In genomic region chr5:40909233-40909632, GRCh38 we compare ENCODE assay signal across 14 cellular contexts. TPM values are rescaled to one million over a fixed set of nuclear protein-coding genes. Genes with fewer than 3 reads are reported as not detected.
A peak's percentile ranks its signal among the peaks of the same experiment; 100 is the strongest.
DNase-seq lines count a peak whose midpoint lies in the region; ATAC-seq and TF ChIP-seq lines count a peak whose summit lies in the region.
"Had no signal": no experiment of that assay in that cellular context is flagged by ENCODE, and none has a peak within 500 bp of the region (broad histone marks: within the 10 kb centered on the region; RNA-seq: fewer than 3 reads in every experiment).

Gene C7, plus strand, starts transcription at chr5:40909497. Its CDS starts 114 bp downstream, at chr5:40909611.

- no peak within 1 kb of the TSS for H3K9ac ChIP-seq in neural progenitor cell

- TF ChIP-seq CTCF in heart left ventricle (IDR thresholded peaks at IDR 0.05), result no peak
- TF ChIP-seq CTCF in omental fat pad (IDR thresholded peaks at IDR 0.05), result no peak
- no peak for TF ChIP-seq CTCF in uterus (IDR thresholded peaks at IDR 0.05)
- no peak for TF ChIP-seq CTCF in neural progenitor cell (IDR thresholded peaks at IDR 0.05)

- H3K9me3 Mint-ChIP-seq in neural progenitor cell, result no peaks in the 10 kb centered on the region
- H3K9me3 Mint-ChIP-seq: endodermal cell had no signal

- DNase-seq in heart left ventricle (peak in 1 of 5 donors; percentile 10), omental fat pad (ENCODE audit: low spot score) (no peak), uterus (peak in 1 of 2 donors; percentile 17), neural progenitor cell (ENCODE audit: low spot score) (no peak), OCI-M2 (lab: John Stamatoyannopoulos, UW; ENCODE audit: unreplicated experiment) (no peak)
- DNase-seq: activated CD8-positive, alpha-beta memory T cell treated with anti-CD3 and anti-CD28 coated beads, Interleukin-2, amount 50 U/mL, for 48 hours; COR-L47; endodermal cell; naive B cell; NCI-H2171; stimulated activated CD4-positive, alpha-beta T cell treated with anti-CD3 and anti-CD28 coated beads, Interleukin-15, amount 100 ng/mL, for 24 hours had no signal

- H3K4me1 Mint-ChIP-seq in neural progenitor cell, result peaks cover 11% of the 10 kb centered on the region

- H3F3A ChIP-seq in neural progenitor cell (ENCODE audit: low read depth), result no peaks in the 10 kb centered on the region

- H3K9me3 ChIP-seq in heart left ventricle (no peaks in the 10 kb centered on the region), uterus (no peaks in the 10 kb centered on the region), neural progenitor cell (ENCODE audit: low read depth) (no peaks in the 10 kb centered on the region)

- no peaks in the 10 kb centered on the region for H3K79me2 ChIP-seq in neural progenitor cell (ENCODE audit: low read depth)

- no peaks in the 10 kb centered on the region for H4K20me1 ChIP-seq in neural progenitor cell (ENCODE audit: low read depth)

- H3K36me3 ChIP-seq in heart left ventricle, result no peaks in the 10 kb centered on the region
- no peaks in the 10 kb centered on the region for H3K36me3 ChIP-seq in uterus
- H3K36me3 ChIP-seq in neural progenitor cell, result no peaks in the 10 kb centered on the region

- 9 to 27% (median 22%) methylated on average over 3 of the region's 3 CpGs for WGBS in adipose tissue, 3 donors
- 3 to 8% (median 7%) methylated on average over 3 of the region's 3 CpGs for WGBS in heart left ventricle, 4 donors

- H3K27ac ChIP-seq in adipose tissue (ENCODE audit: low read depth, low read length) (no peak within 1 kb of the TSS), heart left ventricle (peak within 1 kb of the TSS in 11 of 12 donors; percentile 18 to 77 (median 56)), uterus (peak within 1 kb of the TSS; percentile 43 to 57), neural progenitor cell (no peak within 1 kb of the TSS)

- H3K4me3 ChIP-seq in heart left ventricle (peak within 1 kb of the TSS; percentile 1 to 56 (median 40)), uterus (peak within 1 kb of the TSS in 1 of 2 donors; percentile 31), neural progenitor cell (no peak within 1 kb of the TSS)

- H3K27ac Mint-ChIP-seq in neural progenitor cell, result no peak within 1 kb of the TSS
- H3K27ac Mint-ChIP-seq: endodermal cell, naive B cell had no signal

- H3K36me3 Mint-ChIP-seq in neural progenitor cell, result no peaks in the 10 kb centered on the region
- H3K36me3 Mint-ChIP-seq: naive B cell had no signal

- no peak for TF ChIP-seq POLR2A in heart left ventricle (IDR thresholded peaks at IDR 0.05)
- no peak for TF ChIP-seq POLR2A in uterus (IDR thresholded peaks at IDR 0.05)

- peaks cover 2% of the 10 kb centered on the region for H3K27me3 Mint-ChIP-seq in neural progenitor cell (ENCODE audit: insufficient read depth, low read depth)

- intact Hi-C loops in heart left ventricle (cut with DNase I), result loop anchor here in 9 of 10 donors (5.0 to 10.0 kb wide), 16 partner anchors 208 to 936 kb away; partner anchors contain the start of gene PLCXD3 (in 5 of the 9)
- intact Hi-C loops in uterus (cut with DNase I; ENCODE audit: low total_unique reads), result no loop called here

- no peak within 1 kb of the TSS for H2AFZ ChIP-seq in neural progenitor cell (replicated peaks)

- H3K4me2 ChIP-seq in neural progenitor cell, result no peak within 1 kb of the TSS

- H3K27me3 ChIP-seq in heart left ventricle, result no peaks in the 10 kb centered on the region
- no peaks in the 10 kb centered on the region for H3K27me3 ChIP-seq in uterus
- no peaks in the 10 kb centered on the region for H3K27me3 ChIP-seq in neural progenitor cell

- no peak within 1 kb of the TSS for H3K4me3 Mint-ChIP-seq in neural progenitor cell
- H3K4me3 Mint-ChIP-seq: endodermal cell, naive B cell had no signal

- H3K4me1 ChIP-seq in heart left ventricle (peaks cover 0 to 33% (median 13%) of the 10 kb centered on the region in 12 donors), uterus (no peaks in the 10 kb centered on the region), neural progenitor cell (no peaks in the 10 kb centered on the region)

- peak; percentile 29 to 72 (median 65) for ATAC-seq in heart left ventricle
- no peak for ATAC-seq in omental fat pad (ENCODE audit: low FRiP score)
- no peak for ATAC-seq in HG02938 (IDR thresholded peaks at IDR 0.05; ENCODE audit: unreplicated experiment)

RNA-seq across cellular contexts. Expression of gene C7, which starts in this region (rescaled TPM):
- polyA plus RNA-seq in adipose tissue (100 to 1,000 TPM; 154 to 737 (median 477) TPM), heart left ventricle (100 to 1,000 TPM in 1 of 2 donors, 10 to 100 TPM in 1; 69.5 to 252 TPM)
- total RNA-seq in heart left ventricle (100 to 1,000 TPM in 4 of 9 donors, 10 to 100 TPM in 5; 69.8 to 346 (median 89.2) TPM), omental fat pad (100 to 1,000 TPM; 694 to 893 (median 802) TPM), uterus (100 to 1,000 TPM; 293 to 576 (median 424) TPM), neural progenitor cell (ENCODE audit: low replicate concordance) (not detected in 2 replicates)
- total RNA-seq: RPMI7951 had no signal

Comparison
In these comparisons a context has a peak if more than half of its experiments do, and no peak if none do; other contexts are left out.
1. RNA of gene C7 (total RNA-seq): 694 to 893 TPM in omental fat pad, 293 to 576 TPM in uterus and 69.8 to 346 TPM in heart left ventricle; not detected in neural progenitor cell; every median in the first group is over 10 times any median in the second.
2. H3K27ac ChIP-seq: peak in heart left ventricle (11 of 12) and uterus (2 of 2); none in adipose tissue (single experiment) and neural progenitor cell (single experiment).
3. ATAC-seq: peak in heart left ventricle (4 of 4); none in omental fat pad (single experiment) and HG02938 (single experiment).